Comparison of ENCODE assay signal across 26 cellular contexts in the genomic region with DNA sequence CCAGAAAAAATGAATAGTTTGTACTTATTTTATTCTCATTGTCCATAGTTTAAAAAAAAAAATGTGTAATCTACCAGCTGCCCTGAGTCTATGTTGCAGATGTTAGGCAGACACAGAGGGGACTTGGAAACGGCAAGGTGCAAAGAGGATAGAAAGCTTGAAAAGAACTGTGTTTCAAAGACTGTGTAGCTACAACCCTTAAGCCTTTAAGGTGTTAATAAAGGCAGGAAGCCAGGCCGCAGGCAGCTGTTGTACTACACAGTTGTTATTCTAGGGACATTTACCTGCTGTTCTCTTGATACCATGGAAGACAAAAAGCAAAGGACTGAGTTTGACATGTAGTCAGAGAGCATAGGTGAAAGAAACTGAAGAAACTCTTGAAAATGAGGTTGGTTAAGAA.
"Had no signal": no experiment of that assay in that cellular context is flagged by ENCODE, and none has a peak within 500 bp of the region (broad histone marks: within the 10 kb centered on the region; RNA-seq: fewer than 3 reads in every experiment).

No MANE protein-coding gene starts in this region.

- ATAC-seq: heart left ventricle; mucosa of descending colon; naive thymus-derived CD4-positive, alpha-beta T cell; natural killer cell treated with Interleukin-12 subunit alpha and Interleukin-12 subunit beta and Interleukin-15 and Interleukin-18, amount 100 ng/mL, for 72 hours; right lobe of liver; stimulated activated naive B cell treated with anti-CD40 and anti-IgM and Interleukin-4, amounts not matched to agents 10 μg/mL and 1 μg/mL and 100 μg/mL, for 72 hours; upper lobe of right lung had no signal

- H3K4me1 ChIP-seq: heart left ventricle, left ventricle myocardium inferior, right atrium auricular region, right lobe of liver, tibial artery, upper lobe of right lung had no signal

- H3K36me3 Mint-ChIP-seq: immature natural killer cell; memory B cell; naive thymus-derived CD4-positive, alpha-beta T cell; natural killer cell treated with Interleukin-12 subunit alpha and Interleukin-12 subunit beta and Interleukin-15 and Interleukin-18, amount 100 ng/mL, for 72 hours; stimulated activated naive B cell treated with anti-CD40 and anti-IgM and Interleukin-4, amounts not matched to agents 10 μg/mL and 1 μg/mL and 100 μg/mL, for 72 hours had no signal

- H3K4me2 ChIP-seq: smooth muscle cell had no signal

- H3K9me3 Mint-ChIP-seq: stimulated activated naive B cell treated with anti-CD40 and anti-IgM and Interleukin-4, amounts not matched to agents 10 μg/mL and 1 μg/mL and 100 μg/mL, for 72 hours had no signal

- H3K27me3 ChIP-seq: ovary, right atrium auricular region, right lobe of liver, suprapubic skin, tibial artery, upper lobe of right lung had no signal

- H3K27ac Mint-ChIP-seq: immature natural killer cell; memory B cell; naive thymus-derived CD4-positive, alpha-beta T cell; natural killer cell treated with Interleukin-12 subunit alpha and Interleukin-12 subunit beta and Interleukin-15 and Interleukin-18, amount 100 ng/mL, for 72 hours; progenitor cell of endocrine pancreas; stimulated activated naive B cell treated with anti-CD40 and anti-IgM and Interleukin-4, amounts not matched to agents 10 μg/mL and 1 μg/mL and 100 μg/mL, for 72 hours; stimulated activated naive CD8-positive, alpha-beta T cell treated with anti-CD3 and anti-CD28 coated beads, Interleukin-15, Interleukin-2, amounts not matched to agents 100 ng/mL and 50 ng/mL, for 24 hours had no signal

- H3K27ac ChIP-seq: heart left ventricle, left ventricle myocardium inferior, ovary, right atrium auricular region, right lobe of liver, suprapubic skin, thoracic aorta, tibial artery, upper lobe of right lung had no signal

- FAIRE-seq: islet of Langerhans, kidney, urothelium cell line had no signal

- H3K4me1 Mint-ChIP-seq: immature natural killer cell; memory B cell; stimulated activated naive B cell treated with anti-CD40 and anti-IgM and Interleukin-4, amounts not matched to agents 10 μg/mL and 1 μg/mL and 100 μg/mL, for 72 hours had no signal

- H3K27me3 Mint-ChIP-seq: memory B cell; naive thymus-derived CD4-positive, alpha-beta T cell; natural killer cell treated with Interleukin-12 subunit alpha and Interleukin-12 subunit beta and Interleukin-15 and Interleukin-18, amount 100 ng/mL, for 72 hours; stimulated activated naive B cell treated with anti-CD40 and anti-IgM and Interleukin-4, amounts not matched to agents 10 μg/mL and 1 μg/mL and 100 μg/mL, for 72 hours; stimulated activated naive CD8-positive, alpha-beta T cell treated with anti-CD3 and anti-CD28 coated beads, Interleukin-15, Interleukin-2, amounts not matched to agents 100 ng/mL and 50 ng/mL, for 24 hours had no signal

- H3K4me3 ChIP-seq: heart left ventricle, left ventricle myocardium inferior, mucosa of descending colon, ovary, right atrium auricular region, right lobe of liver, smooth muscle cell, suprapubic skin, thoracic aorta, tibial artery, upper lobe of right lung had no signal

- H3K4me3 Mint-ChIP-seq: immature natural killer cell; memory B cell; naive thymus-derived CD4-positive, alpha-beta T cell; natural killer cell treated with Interleukin-12 subunit alpha and Interleukin-12 subunit beta and Interleukin-15 and Interleukin-18, amount 100 ng/mL, for 72 hours; stimulated activated naive B cell treated with anti-CD40 and anti-IgM and Interleukin-4, amounts not matched to agents 10 μg/mL and 1 μg/mL and 100 μg/mL, for 72 hours; stimulated activated naive CD8-positive, alpha-beta T cell treated with anti-CD3 and anti-CD28 coated beads, Interleukin-15, Interleukin-2, amounts not matched to agents 100 ng/mL and 50 ng/mL, for 24 hours had no signal

- H3K36me3 ChIP-seq: heart left ventricle, left ventricle myocardium inferior, ovary, right atrium auricular region, right lobe of liver, suprapubic skin, thoracic aorta, tibial artery, upper lobe of right lung had no signal

- DNase-seq: heart left ventricle; hypothalamus; immature natural killer cell; kidney; left ventricle myocardium inferior; midbrain; mucosa of descending colon; naive thymus-derived CD4-positive, alpha-beta T cell; ovary; right lobe of liver; stimulated activated CD4-positive, alpha-beta T cell treated with anti-CD3 and anti-CD28 coated beads, Interleukin-1b, Interleukin-23, amount 100 ng/mL, for 48 hours; stimulated activated CD4-positive, alpha-beta T cell treated with anti-CD3 and anti-CD28 coated beads, Interleukin-4, amount 100 ng/mL, for 1 hour; stimulated activated naive B cell treated with anti-CD40 and anti-IgM and Interleukin-4, amounts not matched to agents 10 μg/mL and 1 μg/mL and 100 μg/mL, for 72 hours; tibial artery; trophoblast cell; upper lobe of right lung had no signal

- H3K9me3 ChIP-seq: heart left ventricle, left ventricle myocardium inferior, mucosa of descending colon, ovary, right atrium auricular region, right lobe of liver, suprapubic skin, thoracic aorta, tibial artery, upper lobe of right lung had no signal
